ENCODE assay signal across 8 cellular contexts in genomic region chr6:29967379-29968010, GRCh38. TPM values are rescaled to one million over a fixed set of nuclear protein-coding genes. Genes with fewer than 3 reads are reported as not detected.
DNase-seq lines count a peak whose midpoint lies in the region; ATAC-seq lines count a peak whose summit lies in the region.

No MANE protein-coding gene starts in this region.

- no peaks in the 10 kb centered on the region for H3K27me3 ChIP-seq in subcutaneous abdominal adipose tissue (ENCODE audit: control insufficient read depth in 5 of 5, insufficient read depth in 4 of 5, low read length in 5 of 5)

- no peak overlapping the region for H3K4me3 Mint-ChIP-seq in activated T-cell treated with anti-CD3 and anti-CD28 coated beads, Interleukin-2, amount 50 U/mL, for 24 hours

- DNase-seq in activated T-cell treated with anti-CD3 and anti-CD28 coated beads, Interleukin-2, amount 50 U/mL, for 24 hours, result no peak
- DNase-seq in activated T-cell treated with anti-CD3 and anti-CD28 coated beads, Interleukin-2, amount 50 U/mL, for 1 hour, result no peak
- DNase-seq in NCI-H69 (lab: John Stamatoyannopoulos, UW) (peak; percentile 95), UCSD-AML1 (lab: John Stamatoyannopoulos, UW; ENCODE audit: unreplicated experiment) (no peak), GM19238 (ENCODE audit: insufficient read length, low spot score) (no peak)

- peak; percentile 58 for ATAC-seq in esophagus mucosa
- no peak for ATAC-seq in GM19023 (IDR thresholded peaks at IDR 0.05; ENCODE audit: unreplicated experiment)

- H3K27ac ChIP-seq in subcutaneous abdominal adipose tissue (ENCODE audit: low read depth, low read length), result peak overlapping the region; percentile 79

- no peak overlapping the region for H3K9ac ChIP-seq in subcutaneous abdominal adipose tissue (ENCODE audit: low read length in 5 of 5)

- H3K9me3 ChIP-seq in subcutaneous abdominal adipose tissue (ENCODE audit: control insufficient read depth in 5 of 5, low read length in 5 of 5), result no peaks in the 10 kb centered on the region

- peaks cover 12 to 42% (median 35%) of the 10 kb centered on the region in 5 donors for H3K4me1 ChIP-seq in subcutaneous abdominal adipose tissue (ENCODE audit: control insufficient read depth in 5 of 5, insufficient read depth in 5 of 5, low read length in 5 of 5)

- H3K27me3 Mint-ChIP-seq in activated T-cell treated with anti-CD3 and anti-CD28 coated beads, Interleukin-2, amount 50 U/mL, for 24 hours, result peaks cover under 1% of the 10 kb centered on the region

- peak overlapping the region; percentile 24 for H3K27ac Mint-ChIP-seq in activated T-cell treated with anti-CD3 and anti-CD28 coated beads, Interleukin-2, amount 50 U/mL, for 24 hours

- H3K9me3 Mint-ChIP-seq in activated T-cell treated with anti-CD3 and anti-CD28 coated beads, Interleukin-2, amount 50 U/mL, for 24 hours, result no peaks in the 10 kb centered on the region

- H3K4me1 Mint-ChIP-seq in activated T-cell treated with anti-CD3 and anti-CD28 coated beads, Interleukin-2, amount 50 U/mL, for 24 hours (ENCODE audit: low read depth), result peaks cover 54% of the 10 kb centered on the region

- H3K36me3 Mint-ChIP-seq in activated T-cell treated with anti-CD3 and anti-CD28 coated beads, Interleukin-2, amount 50 U/mL, for 24 hours (ENCODE audit: low read depth), result no peaks in the 10 kb centered on the region

- peaks cover 0 to 10% (median 5%) of the 10 kb centered on the region in 5 donors for H3K36me3 ChIP-seq in subcutaneous abdominal adipose tissue (ENCODE audit: control insufficient read depth in 5 of 5, insufficient read depth in 5 of 5, low read length in 5 of 5)

- H3K4me3 ChIP-seq in subcutaneous abdominal adipose tissue (ENCODE audit: low read depth in 1 of 5, low read length in 5 of 5), result no peak overlapping the region

RNA-seq across cellular contexts. Expression of gene HLA-A, which starts 25.2 kb away (rescaled TPM):
- 100 TPM for total RNA-seq in esophagus mucosa
